In genomic region chr1:15153842-15154479, GRCh38 we compare ENCODE assay signal across 8 cellular contexts. TPM values are rescaled to one million over a fixed set of nuclear protein-coding genes. Genes with fewer than 3 reads are reported as not detected.
DNase-seq lines count a peak whose midpoint lies in the region; ATAC-seq, FAIRE-seq and TF ChIP-seq lines count a peak whose summit lies in the region.

No MANE protein-coding gene starts in this region.

- no peak for TF ChIP-seq POLR2A in breast epithelium (IDR thresholded peaks at IDR 0.05)

- DNase-seq in BE2C: peak; percentile 67
- DNase-seq in GM13977 (ENCODE audit: low spot score): peak; percentile 72
- DNase-seq in RCC 7860 (ENCODE audit: low spot score): peak; percentile 42
- no peak for DNase-seq in breast epithelium (ENCODE audit: low spot score in 2 of 2)
- peak; percentile 37 for DNase-seq in inferior parietal cortex (ENCODE audit: extremely low spot score)

- no peak for FAIRE-seq in RCC 7860 (lab: Jason Lieb, UNC)

- intact Hi-C loops in breast epithelium (cut with DNase I; ENCODE audit: low total_unique reads): loop anchor here (2.0 kb wide), 1 partner anchor 55 kb away; no protein-coding TSS in a partner anchor

- ATAC-seq in HG03025 (IDR thresholded peaks at IDR 0.05; ENCODE audit: low FRiP score, unreplicated experiment) (no peak), HG02938 (IDR thresholded peaks at IDR 0.05; ENCODE audit: unreplicated experiment) (no peak)

- in situ Hi-C loops in GM13977 (cut with MboI; ENCODE audit: low pct_unique_long_range_greater_than_20kb, low sequenced_read_pairs, unreplicated experiment): no loop called here

- H3K9me3 ChIP-seq in BE2C (no peaks in the 10 kb centered on the region), breast epithelium (no peaks in the 10 kb centered on the region)

- H3K27me3 ChIP-seq in BE2C: no peaks in the 10 kb centered on the region
- no peaks in the 10 kb centered on the region for H3K27me3 ChIP-seq in breast epithelium

- H3K4me3 ChIP-seq in BE2C (ENCODE audit: low read depth, low read length): peak overlapping the region; percentile 78
- H3K4me3 ChIP-seq in breast epithelium: peak overlapping the region; percentile 57 to 96 (median 85)
- H3K4me3 ChIP-seq in skin epidermis: peak overlapping the region; percentile 61 to 85 (median 67)

- peak; percentile 51 for TF ChIP-seq CTCF in BE2C (IDR thresholded peaks at IDR 0.05; ENCODE audit: low read depth, low read length)
- peak; percentile 63 for TF ChIP-seq CTCF in GM13977 (IDR thresholded peaks at IDR 0.05; ENCODE audit: extremely low read depth, insufficient read depth, missing control alignments)
- TF ChIP-seq CTCF in breast epithelium (IDR thresholded peaks at IDR 0.05): peak; percentile 41 to 57 (median 49)

- H3K27ac ChIP-seq in breast epithelium (peak overlapping the region; percentile 91 to 93), skin epidermis (peak overlapping the region; percentile 58 to 92 (median 82))

- H3K4me1 ChIP-seq in BE2C: peaks cover 19% of the 10 kb centered on the region
- H3K4me1 ChIP-seq in breast epithelium: no peaks in the 10 kb centered on the region

- H3K36me3 ChIP-seq in BE2C: peaks cover 5% of the 10 kb centered on the region; the same call in 1 of the 2 replicates
- H3K36me3 ChIP-seq in breast epithelium: no peaks in the 10 kb centered on the region

RNA-seq across cellular contexts. Expression of gene TMEM51, which starts 0.4 kb away (rescaled TPM):
- 47.7 TPM for polyA plus RNA-seq in BE2C (2012; ENCODE audit: insufficient read depth, insufficient read length, low read depth)
- 10 to 100 TPM in 2 of 3 donors, 1 to 10 TPM in 1; 1.6 to 26.3 (median 10.8) TPM for total RNA-seq in breast epithelium

Comparison
In these comparisons a context has a peak if more than half of its experiments do, and no peak if none do; other contexts are left out.
1. DNase-seq: peak in BE2C (single experiment), GM13977 (single experiment), RCC 7860 (single experiment) and inferior parietal cortex (single experiment); none in breast epithelium (0 of 2).
2. Peak in every context shown above with its lines, with median percentiles within 50 percentile points of each other: H3K4me3 ChIP-seq and CTCF ChIP-seq.